In genomic region chr4:133465022-133465421, GRCh38 we compare ENCODE assay signal across 22 cellular contexts.
A peak's percentile ranks its signal among the peaks of the same experiment; 100 is the strongest.
DNase-seq lines count a peak whose midpoint lies in the region; ATAC-seq, FAIRE-seq and TF ChIP-seq lines count a peak whose summit lies in the region.
"Had no signal": no experiment of that assay in that cellular context is flagged by ENCODE, and none has a peak within 500 bp of the region (broad histone marks: within the 10 kb centered on the region; RNA-seq: fewer than 3 reads in every experiment).

No MANE protein-coding gene starts in this region.

- in situ Hi-C loops in IMR-90 (cut with MboI; ENCODE audit: low sequenced_read_pairs) = no loop called here

- no CpG with 5 or more reads among the region's 4 CpGs for WGBS in IMR-90 (ENCODE audit: extremely low coverage in 2 of 2, insufficient read length in 1 of 2), 2 experiments

- no TSS peak for BruUV-seq in IMR-90 (replicated peaks; lab: Mats Ljungman, UMichigan)

- H4K5ac ChIP-seq in IMR-90 (ENCODE audit: low read depth, low read length) = no peak overlapping the region

- no peak overlapping the region for H2BK20ac ChIP-seq in IMR-90 (ENCODE audit: low read depth, low read length)

- no peak overlapping the region for H2AFZ ChIP-seq in IMR-90 (replicated peaks; ENCODE audit: low read length, poor library complexity)
- no peak overlapping the region for H2AFZ ChIP-seq in OCI-LY3 (ENCODE audit: low read depth, low read length)

- H3K4me1 ChIP-seq in IMR-90 (ENCODE audit: control insufficient read depth, insufficient read depth, low read length) (no peaks in the 10 kb centered on the region), OCI-LY3 (ENCODE audit: low read length) (no peaks in the 10 kb centered on the region)

- dilution Hi-C loops in IMR-90 (cut with HindIII; ENCODE audit: low sequenced_read_pairs, unreplicated experiment) = no loop called here

- intact Hi-C loops in IMR-90 (cut with micrococcal nuclease) = no loop called here

- no peak overlapping the region for H2AK9ac ChIP-seq in IMR-90 (replicated peaks; ENCODE audit: low read depth, low read length, poor library complexity)

- H2BK5ac ChIP-seq in IMR-90 (ENCODE audit: low read depth, low read length, poor library complexity, severe bottlenecking) = no peak overlapping the region

- no peak overlapping the region for H3K23ac ChIP-seq in IMR-90 (ENCODE audit: low read depth, low read length)

- no peak overlapping the region for H4K91ac ChIP-seq in IMR-90 (ENCODE audit: insufficient read depth, low read depth, low read length)

- H4K20me1 ChIP-seq in IMR-90 (ENCODE audit: insufficient read depth, low read length) (no peaks in the 10 kb centered on the region), OCI-LY3 (ENCODE audit: insufficient read depth, low read length) (no peaks in the 10 kb centered on the region)

- POLR2A ChIA-PET in IMR-90 (lab: Charles Lee; ENCODE audit: unreplicated experiment) = no interaction called here

- no peak overlapping the region for H3K4ac ChIP-seq in IMR-90 (ENCODE audit: low read depth, low read length)

- no peak overlapping the region for H3K4me2 ChIP-seq in IMR-90 (ENCODE audit: low read depth, low read length)
- H3K4me2 ChIP-seq in OCI-LY3 (ENCODE audit: low read length) = no peak overlapping the region
- H3K4me2 ChIP-seq: SK-N-SH had no signal

- DNase-seq in D721Med (ENCODE audit: insufficient read length, low spot score) (no peak), IMR-90 (no peak), fibroblast of peridontal ligament (ENCODE audit: extremely low read depth) (peak; percentile 43), hippocampal formation (lab: John Stamatoyannopoulos, UW) (no peak), NCI-H2081 (lab: John Stamatoyannopoulos, UW) (no peak)
- no peak for DNase-seq in activated CD4-positive, alpha-beta T cell treated with anti-CD3 and anti-CD28 coated beads for 1 hour
- DNase-seq: C1 segment of cervical spinal cord; CD8-positive, alpha-beta memory T cell; DMS79; H7; MV-4-11; NCI-H187; NCI-H2227 treated with DMSO at 0.1 percent for 48 hours; NCI-H524; NCI-H82; Right ventricle myocardium superior; SK-N-SH; T-cell had no signal

- no peak for TF ChIP-seq POLR2A in IMR-90 (IDR thresholded peaks at IDR 0.05; ENCODE audit: low read depth, low read length)

- H3K9ac ChIP-seq in IMR-90 (ENCODE audit: low read depth, low read length) (no peak overlapping the region), OCI-LY3 (ENCODE audit: low read length) (no peak overlapping the region)
- H3K9ac ChIP-seq: SK-N-SH had no signal

- no peaks in the 10 kb centered on the region for H3K79me2 ChIP-seq in OCI-LY3 (ENCODE audit: low read length)

- H3K9me1 ChIP-seq in IMR-90 (ENCODE audit: insufficient read depth, low read length) = no peaks in the 10 kb centered on the region

- no peak overlapping the region for H3K56ac ChIP-seq in IMR-90 (ENCODE audit: extremely low read depth, insufficient read depth, low read length)

- H3K27me3 ChIP-seq in IMR-90 (ENCODE audit: control insufficient read depth, insufficient read depth, low read length) (no peaks in the 10 kb centered on the region), OCI-LY3 (ENCODE audit: low read depth, low read length) (no peaks in the 10 kb centered on the region)

- H3K36me3 ChIP-seq in IMR-90 (ENCODE audit: control insufficient read depth, insufficient read depth, low read length) (no peaks in the 10 kb centered on the region), OCI-LY3 (replicated peaks; ENCODE audit: low read depth, low read length) (no peaks in the 10 kb centered on the region)

- no peak overlapping the region for H3K4me3 ChIP-seq in IMR-90 (ENCODE audit: insufficient read depth, low read depth, low read length)
- no peak overlapping the region for H3K4me3 ChIP-seq in OCI-LY3 (ENCODE audit: low read length)

- no peaks in the 10 kb centered on the region; the same call in 1 of the 2 replicates for H3K9me3 ChIP-seq in IMR-90 (ENCODE audit: control insufficient read depth, insufficient read depth, low read length)
- H3K9me3 ChIP-seq in OCI-LY3 (ENCODE audit: insufficient read depth, low read length) = no peaks in the 10 kb centered on the region
- H3K9me3 ChIP-seq: SK-N-SH had no signal

- FAIRE-seq in D721Med (lab: Jason Lieb, UNC) = no peak
- FAIRE-seq: RCC 7860 had no signal

- no peaks in the 10 kb centered on the region for H3K79me1 ChIP-seq in IMR-90 (ENCODE audit: low read depth in 1 of 2, low read length in 2 of 2)

- no peak for TF ChIP-seq RAD21 in IMR-90 (IDR thresholded peaks at IDR 0.05; ENCODE audit: low read length)

- H2BK15ac ChIP-seq in IMR-90 (ENCODE audit: low read depth, low read length) = no peak overlapping the region

- no peak overlapping the region for H3K27ac ChIP-seq in IMR-90 (ENCODE audit: insufficient read depth, low read length)
- H3K27ac ChIP-seq in OCI-LY3 (ENCODE audit: low read length) = no peak overlapping the region
- H3K27ac ChIP-seq: HL-60 had no signal

- no peak overlapping the region for H4K8ac ChIP-seq in IMR-90 (ENCODE audit: low read depth in 2 of 2, low read length in 2 of 2)

- CTCF ChIA-PET in IMR-90 (lab: Yijun Ruan, JAX) = no interaction called here

- H2AK5ac ChIP-seq in IMR-90 (ENCODE audit: low read depth, low read length) = no peak overlapping the region

- TF ChIP-seq CTCF in D721Med (IDR thresholded peaks at IDR 0.05; ENCODE audit: insufficient read depth, missing control alignments) (peak; percentile 23), IMR-90 (conservative IDR thresholded peaks at IDR 0.05; ENCODE audit: low read depth, low read length) (no peak), OCI-LY3 (IDR thresholded peaks at IDR 0.05; ENCODE audit: low read depth, low read length) (peak; percentile 42)

- no peak for ATAC-seq in IMR-90 (ENCODE audit: low read depth)
- ATAC-seq in HG03378 (IDR thresholded peaks at IDR 0.05; ENCODE audit: unreplicated experiment) = no peak
- ATAC-seq: T-cell had no signal

- H2BK120ac ChIP-seq in IMR-90 (ENCODE audit: low read depth, low read length) = no peak overlapping the region

- H3K14ac ChIP-seq in IMR-90 (replicated peaks; ENCODE audit: low read depth, low read length) = no peak overlapping the region

- H3K18ac ChIP-seq in IMR-90 (ENCODE audit: low read depth, low read length) = no peak overlapping the region

TF ChIP-seq in IMR-90, 13 proteins besides CTCF, POLR2A, EP300 and RAD21:
- no peak for TF ChIP-seq CHD1 (IDR thresholded peaks at IDR 0.05; ENCODE audit: low read depth, low read length)
- peak; percentile 43; the same call in 1 of the 2 replicates for TF ChIP-seq CEBPB (IDR thresholded peaks at IDR 0.05; ENCODE audit: low read depth, low read length)
- TF ChIP-seq MAZ (IDR thresholded peaks at IDR 0.05; ENCODE audit: borderline replicate concordance, low read depth, low read length) = no peak
- no peak for TF ChIP-seq SMC3 (IDR thresholded peaks at IDR 0.05; ENCODE audit: low read depth, low read length)
- no peak for TF ChIP-seq MAFK (IDR thresholded peaks at IDR 0.05; ENCODE audit: low read depth, low read length)
- TF ChIP-seq NFE2L2 (IDR thresholded peaks at IDR 0.05; ENCODE audit: low read depth, low read length) = no peak
- no peak for TF ChIP-seq RFX5 (IDR thresholded peaks at IDR 0.05; ENCODE audit: low read depth, low read length)
